ENCODE assay signal across 22 cellular contexts in genomic region chr2:104939570-104940235, GRCh38.
DNase-seq lines count a peak whose midpoint lies in the region; ATAC-seq, FAIRE-seq and TF ChIP-seq lines count a peak whose summit lies in the region.
"Had no signal": no experiment of that assay in that cellular context is flagged by ENCODE, and none has a peak within 500 bp of the region (broad histone marks: within the 10 kb centered on the region; RNA-seq: fewer than 3 reads in every experiment).

No MANE protein-coding gene starts in this region.

- TF ChIP-seq CTCF in WTC11 (IDR thresholded peaks at IDR 0.05) (no peak), pancreas (IDR thresholded peaks at IDR 0.05) (no peak)

- intact Hi-C loops in pancreas (cut with DNase I) = no loop called here

- no peaks in the 10 kb centered on the region for H3K36me3 Mint-ChIP-seq in WTC11

- H3K27me3 ChIP-seq in BLaER1 = no peaks in the 10 kb centered on the region
- H3K27me3 ChIP-seq in pancreas = no peaks in the 10 kb centered on the region
- H3K27me3 ChIP-seq: upper lobe of left lung had no signal

- CTCF ChIA-PET in WTC11 (lab: Charles Lee) = interaction anchor here (0.9 to 1.3 kb wide), 2 partner anchors 37 to 90 kb away, joined by 3 to 6 read pairs; no protein-coding TSS in a partner anchor

- POLR2A ChIA-PET in WTC11 (lab: Charles Lee) = no interaction called here

- no peak overlapping the region for H3K27ac Mint-ChIP-seq in WTC11
- H3K27ac Mint-ChIP-seq: activated T-helper 2 cell treated with anti-CD3 and anti-CD28 coated beads, Interferon-gamma antibody, Interleukin-2, Interleukin-4, amounts not matched to agents 10 μg/mL and 5 μg/mL and 100 μg/mL, durations not matched to agents 14 hours and 24 hours and 36 hours had no signal

- no peak overlapping the region for H3K9ac ChIP-seq in BLaER1

- H3K4me1 ChIP-seq in BLaER1 = peaks cover 50% of the 10 kb centered on the region
- H3K4me1 ChIP-seq in pancreas = peaks cover 0 to 10% (median 6%) of the 10 kb centered on the region in 3 donors
- H3K4me1 ChIP-seq: Caco-2, SJSA1, upper lobe of left lung had no signal

- H3K4me3 ChIP-seq in BLaER1 (no peak overlapping the region), pancreas (peak overlapping the region in 2 of 4 donors; percentile 16 to 29)
- H3K4me3 ChIP-seq: K562, SJSA1 had no signal

- 30 to 34% methylated on average over 12 of the region's 12 CpGs for WGBS in pancreas, 2 donors

- no peaks in the 10 kb centered on the region for H4K20me1 ChIP-seq in BLaER1

- H3K27me3 Mint-ChIP-seq in WTC11 (ENCODE audit: low read depth) = no peaks in the 10 kb centered on the region

- H3K9me3 Mint-ChIP-seq in WTC11 = no peaks in the 10 kb centered on the region
- H3K9me3 Mint-ChIP-seq: activated T-helper 2 cell treated with anti-CD3 and anti-CD28 coated beads, Interferon-gamma antibody, Interleukin-2, Interleukin-4, amounts not matched to agents 10 μg/mL and 5 μg/mL and 100 μg/mL, durations not matched to agents 14 hours and 24 hours and 36 hours had no signal

- DNase-seq in WTC11 (ENCODE audit: low spot score) = no peak
- DNase-seq in iPS-NIHi11 (ENCODE audit: low spot score) = peak; percentile 17
- DNase-seq in pancreas = peak in 3 of 6 donors; percentile 4 to 19 (median 17)
- DNase-seq in NCI-H2196 (lab: John Stamatoyannopoulos, UW; ENCODE audit: unreplicated experiment) = no peak
- DNase-seq in pons (ENCODE audit: low spot score) = no peak
- DNase-seq in AG08396 (ENCODE audit: low spot score) = no peak
- DNase-seq: activated CD4-positive, alpha-beta T cell treated with anti-CD3 and anti-CD28 coated beads for 1 hour; Caco-2; effector memory CD4-positive, alpha-beta T cell; hippocampal formation; MV-4-11; NCI-H526 treated with DMSO at 0.1 percent for 48 hours; PC-3; stimulated activated naive CD4-positive, alpha-beta T cell; upper lobe of left lung had no signal

- peaks cover 5% of the 10 kb centered on the region for H3K4me1 Mint-ChIP-seq in WTC11

- FAIRE-seq in pancreas (lab: Jason Lieb, UNC) = no peak
- FAIRE-seq: G401.6, K562 had no signal

- ATAC-seq in WTC11 (peak; percentile 60), pancreas (peak; percentile 63 to 95 (median 87)), GM18858 (IDR thresholded peaks at IDR 0.05; ENCODE audit: unreplicated experiment) (no peak)
- ATAC-seq: K562, PC-3 had no signal

- H3K9me3 ChIP-seq in BLaER1 (no peaks in the 10 kb centered on the region), pancreas (no peaks in the 10 kb centered on the region)
- H3K9me3 ChIP-seq: Caco-2, SJSA1, upper lobe of left lung had no signal

- no peaks in the 10 kb centered on the region for H3K36me3 ChIP-seq in BLaER1
- H3K36me3 ChIP-seq in pancreas = no peaks in the 10 kb centered on the region
- H3K36me3 ChIP-seq: SJSA1, upper lobe of left lung had no signal

- no peak overlapping the region for H3K27ac ChIP-seq in BLaER1
- H3K27ac ChIP-seq in pancreas = no peak overlapping the region
- H3K27ac ChIP-seq: HL-60, SJSA1, upper lobe of left lung had no signal

- H3K4me3 Mint-ChIP-seq in WTC11 = no peak overlapping the region

- peak overlapping the region; percentile 85 for H3K4me2 ChIP-seq in BLaER1

TF ChIP-seq in WTC11, 78 proteins besides CTCF, POLR2A, EP300 and RAD21 (continues in another document):
- TF ChIP-seq KAT7 (CRISPR knock-in tag; IDR thresholded peaks at IDR 0.05; ENCODE audit: borderline replicate concordance) (no peak), ATF6 (CRISPR knock-in tag; IDR thresholded peaks at IDR 0.05) (no peak), ELF4 (CRISPR knock-in tag; IDR thresholded peaks at IDR 0.05; ENCODE audit: low read depth) (no peak), NFATC4 (CRISPR knock-in tag; IDR thresholded peaks at IDR 0.05) (no peak), ZSCAN18 (CRISPR knock-in tag; IDR thresholded peaks at IDR 0.05) (no peak), MYBL2 (CRISPR knock-in tag; IDR thresholded peaks at IDR 0.05) (no peak), IRF2 (CRISPR knock-in tag; IDR thresholded peaks at IDR 0.05; ENCODE audit: borderline replicate concordance, low read depth) (no peak), STAT6 (CRISPR knock-in tag; conservative IDR thresholded peaks at IDR 0.05; ENCODE audit: low read depth) (no peak), ATF2 (CRISPR knock-in tag; IDR thresholded peaks at IDR 0.05; ENCODE audit: borderline replicate concordance, low read depth) (no peak), GABPB1 (CRISPR knock-in tag; IDR thresholded peaks at IDR 0.05) (no peak), ZNF425 (CRISPR knock-in tag; conservative IDR thresholded peaks at IDR 0.05) (no peak), ZNF423 (CRISPR knock-in tag; IDR thresholded peaks at IDR 0.05) (no peak), ZNF121 (CRISPR knock-in tag; IDR thresholded peaks at IDR 0.05) (no peak)
